4 cellular contexts compared by ENCODE assay signal in genomic region chr5:159145160-159145559, GRCh38. TPM values are rescaled to one million over a fixed set of nuclear protein-coding genes. Genes with fewer than 3 reads are reported as not detected.
"Had no signal": no experiment of that assay in that cellular context is flagged by ENCODE, and none has a peak within 500 bp of the region (broad histone marks: within the 10 kb centered on the region; RNA-seq: fewer than 3 reads in every experiment).

No MANE protein-coding gene starts in this region.

RNA-seq across cellular contexts. Expression of gene EBF1, which starts 45.4 kb away (rescaled TPM):
- polyA plus RNA-seq: immature natural killer cell; keratinocyte; mammary epithelial cell; naive thymus-derived CD4-positive, alpha-beta T cell had no signal
